ENCODE assay signal across 24 cellular contexts in genomic region chrX:140775211-140775610, GRCh38.
"Had no signal": no experiment of that assay in that cellular context is flagged by ENCODE, and none has a peak within 500 bp of the region (broad histone marks: within the 10 kb centered on the region; RNA-seq: fewer than 3 reads in every experiment).

No MANE protein-coding gene starts in this region.

- H3K4me3 ChIP-seq: neural progenitor cell, ovary, psoas muscle, skin epidermis, smooth muscle cell, spleen, stomach, thoracic aorta, thyroid gland, tibial nerve, upper lobe of left lung had no signal

- H3K4me1 ChIP-seq: neural progenitor cell, parathyroid adenoma, psoas muscle, spleen, stomach, thyroid gland, tibial nerve, upper lobe of left lung had no signal

- H3K9me3 ChIP-seq: ovary, psoas muscle, spleen, stomach, thoracic aorta, thyroid gland, tibial nerve, upper lobe of left lung had no signal

- H3K27ac ChIP-seq: neural progenitor cell, ovary, parathyroid adenoma, psoas muscle, skin epidermis, spleen, stomach, thoracic aorta, thyroid gland, tibial nerve, upper lobe of left lung had no signal

- DNase-seq: naive thymus-derived CD4-positive, alpha-beta T cell; natural killer cell; occipital lobe; ovary; posterior cingulate gyrus; psoas muscle; right cardiac atrium; spleen; stimulated activated CD4-positive, alpha-beta T cell treated with anti-CD3 and anti-CD28 coated beads, Interleukin-12 subunit alpha, Interleukin-12 subunit beta, amount 100 ng/mL, for 4 hours; stimulated activated CD4-positive, alpha-beta T cell treated with anti-CD3 and anti-CD28 coated beads, Interleukin-1b, Interleukin-23, amount 100 ng/mL, for 48 hours; stimulated activated CD4-positive, alpha-beta T cell treated with anti-CD3 and anti-CD28 coated beads, Interleukin-4, amount 100 ng/mL, for 1 hour; stimulated activated CD4-positive, alpha-beta T cell treated with anti-CD3 and anti-CD28 coated beads, Interleukin-4, amount 100 ng/mL, for 4 hours; stimulated activated naive B cell treated with anti-CD40 and anti-IgM and Interleukin-4, amounts not matched to agents 10 μg/mL and 1 μg/mL and 100 μg/mL, for 72 hours; stimulated activated naive CD4-positive, alpha-beta T cell treated with Interleukin-2 at 50 U/mL for 16 hours; stomach; thyroid gland; trophoblast cell; upper lobe of left lung had no signal

- H3K36me3 ChIP-seq: neural progenitor cell, ovary, spleen, stomach, thyroid gland, tibial nerve, upper lobe of left lung had no signal

- H3K27me3 ChIP-seq: neural progenitor cell, ovary, spleen, thyroid gland, tibial nerve, upper lobe of left lung had no signal
